Comparison of ENCODE assay signal across 8 cellular contexts in genomic region chr11:10934293-10934850, GRCh38.
DNase-seq lines count a peak whose midpoint lies in the region; ATAC-seq, FAIRE-seq and TF ChIP-seq lines count a peak whose summit lies in the region.

No MANE protein-coding gene starts in this region.

- WGBS in ectodermal cell, 2 experiments = 6 to 8% methylated on average over 8 to 9 of the region's 9 CpGs

- FAIRE-seq in H54 (lab: Jason Lieb, UNC) = no peak

- DNase-seq in GM23338 (ENCODE audit: low spot score) = no peak
- peak; percentile 42 for DNase-seq in osteoblast (ENCODE audit: insufficient read length, low spot score, missing footprints)
- DNase-seq in H54 (ENCODE audit: insufficient read length, low spot score) = no peak
- DNase-seq in superior temporal gyrus (ENCODE audit: extremely low spot score) = no peak
- no peak for DNase-seq in retina

- no peaks in the 10 kb centered on the region for H3K9me3 ChIP-seq in OCI-LY3 (ENCODE audit: insufficient read depth, low read length)
- no peaks in the 10 kb centered on the region for H3K9me3 ChIP-seq in ectodermal cell (ENCODE audit: control insufficient read depth, low read length)
- H3K9me3 ChIP-seq in osteoblast (ENCODE audit: low read depth, low read length) = no peaks in the 10 kb centered on the region

- H3K9ac ChIP-seq in OCI-LY3 (ENCODE audit: low read length) = peak overlapping the region; percentile 49

- H3K27ac ChIP-seq in GM23338 (ENCODE audit: low read depth) = no peak overlapping the region
- H3K27ac ChIP-seq in OCI-LY3 (ENCODE audit: low read length) = no peak overlapping the region
- H3K27ac ChIP-seq in ectodermal cell (ENCODE audit: insufficient read depth, low read depth, low read length, poor library complexity, severe bottlenecking) = no peak overlapping the region
- peak overlapping the region; percentile 51 for H3K27ac ChIP-seq in osteoblast (ENCODE audit: low read depth, low read length)

- H3K4me3 Mint-ChIP-seq in GM23338 = peak overlapping the region; percentile 81

- H3K4me3 ChIP-seq in GM23338 = peak overlapping the region; percentile 57
- peak overlapping the region; percentile 79 for H3K4me3 ChIP-seq in OCI-LY3 (ENCODE audit: low read length)
- H3K4me3 ChIP-seq in ectodermal cell (ENCODE audit: insufficient read depth, low read depth, low read length) = peak overlapping the region; percentile 47
- peak overlapping the region; percentile 79 for H3K4me3 ChIP-seq in osteoblast (ENCODE audit: insufficient read depth, low read length)

- no peaks in the 10 kb centered on the region for H3K36me3 ChIP-seq in GM23338 (ENCODE audit: insufficient read depth)
- H3K36me3 ChIP-seq in OCI-LY3 (replicated peaks; ENCODE audit: low read depth, low read length) = no peaks in the 10 kb centered on the region
- no peaks in the 10 kb centered on the region for H3K36me3 ChIP-seq in ectodermal cell (ENCODE audit: control insufficient read depth, insufficient read depth, low read length)
- H3K36me3 ChIP-seq in osteoblast (ENCODE audit: insufficient read depth, low read length) = no peaks in the 10 kb centered on the region

- 0 out of 2 replicates have a peak, but pooled peaks cover 5% of the 10 kb centered on the region for H3K9me2 ChIP-seq in GM23338 (ENCODE audit: insufficient read depth)

- H3K79me2 ChIP-seq in GM23338 (replicated peaks; ENCODE audit: insufficient read depth) (no peaks in the 10 kb centered on the region), OCI-LY3 (ENCODE audit: low read length) (no peaks in the 10 kb centered on the region), osteoblast (ENCODE audit: insufficient read depth, low read length) (no peaks in the 10 kb centered on the region)

- no peak for TF ChIP-seq POLR2A in H54 (IDR thresholded peaks at IDR 0.05; ENCODE audit: low read depth, low read length)

- H4K20me1 ChIP-seq in GM23338 (replicated peaks; ENCODE audit: insufficient read depth) = no peaks in the 10 kb centered on the region
- H4K20me1 ChIP-seq in OCI-LY3 (ENCODE audit: insufficient read depth, low read length) = no peaks in the 10 kb centered on the region
- H4K20me1 ChIP-seq in osteoblast (ENCODE audit: insufficient read depth, low read length) = no peaks in the 10 kb centered on the region

- H3K4me1 ChIP-seq in GM23338 (ENCODE audit: insufficient read depth) (peaks cover 9% of the 10 kb centered on the region), OCI-LY3 (ENCODE audit: low read length) (0 out of 2 replicates have a peak, but pooled peaks cover 10% of the 10 kb centered on the region), ectodermal cell (ENCODE audit: control insufficient read depth, insufficient read depth, low read length) (no peaks in the 10 kb centered on the region), osteoblast (ENCODE audit: insufficient read depth, low read length) (peaks cover 10% of the 10 kb centered on the region)

- H3K27ac Mint-ChIP-seq in GM23338 = no peak overlapping the region

- H3K27me3 Mint-ChIP-seq in GM23338 (ENCODE audit: insufficient read depth, low read depth, poor library complexity) = peaks cover 15% of the 10 kb centered on the region

- peaks cover 14% of the 10 kb centered on the region for H3K27me3 ChIP-seq in GM23338 (ENCODE audit: insufficient read depth)
- peaks cover 37% of the 10 kb centered on the region for H3K27me3 ChIP-seq in OCI-LY3 (ENCODE audit: low read depth, low read length)
- peaks cover 16% of the 10 kb centered on the region for H3K27me3 ChIP-seq in ectodermal cell (ENCODE audit: control insufficient read depth, insufficient read depth, low read length, poor library complexity, severe bottlenecking)
- no peaks in the 10 kb centered on the region for H3K27me3 ChIP-seq in osteoblast (ENCODE audit: insufficient read depth, low read length)

- H3K36me3 Mint-ChIP-seq in GM23338 (ENCODE audit: low read depth) = no peaks in the 10 kb centered on the region

- H2AFZ ChIP-seq in GM23338 (peak overlapping the region; percentile 48; the same call in 1 of the 2 replicates), OCI-LY3 (ENCODE audit: low read depth, low read length) (peak overlapping the region; percentile 85), osteoblast (ENCODE audit: low read length) (peak overlapping the region; percentile 99)

- TF ChIP-seq CTCF in GM23338 (conservative IDR thresholded peaks at IDR 0.05; ENCODE audit: low read depth in 2 of 2) (no peak), OCI-LY3 (IDR thresholded peaks at IDR 0.05; ENCODE audit: low read depth, low read length) (no peak), osteoblast (IDR thresholded peaks at IDR 0.05; ENCODE audit: extremely low read depth, low read depth, low read length) (no peak)

- ATAC-seq in GM23338 (peak; percentile 8), HG02884 (IDR thresholded peaks at IDR 0.05; ENCODE audit: unreplicated experiment) (no peak)

- peaks cover 4% of the 10 kb centered on the region; the same call in 1 of the 3 replicates for H3K9me3 Mint-ChIP-seq in GM23338

- no peaks in the 10 kb centered on the region for H3F3A ChIP-seq in GM23338 (replicated peaks; ENCODE audit: low read depth)

- H3K4me1 Mint-ChIP-seq in GM23338 = peaks cover 19% of the 10 kb centered on the region

- H3K4me2 ChIP-seq in GM23338 (peak overlapping the region; percentile 75), OCI-LY3 (ENCODE audit: low read length) (peak overlapping the region; percentile 99), osteoblast (ENCODE audit: insufficient read depth, low read length) (peak overlapping the region; percentile 100)

TF ChIP-seq in GM23338, 12 proteins besides CTCF, POLR2A, EP300 and RAD21 (continues in another document):
- TF ChIP-seq STAT1 (IDR thresholded peaks at IDR 0.05; ENCODE audit: unreplicated experiment) (no peak), ETS1 (IDR thresholded peaks at IDR 0.05) (no peak), POLR2AphosphoS5 (IDR thresholded peaks at IDR 0.05; ENCODE audit: low read depth) (no peak), EZH2 (IDR thresholded peaks at IDR 0.05; ENCODE audit: low read depth, unreplicated experiment) (no peak), ZNF114 (CRISPR knock-in tag; IDR thresholded peaks at IDR 0.05) (no peak), REST (IDR thresholded peaks at IDR 0.05; ENCODE audit: unreplicated experiment) (no peak), JUNB (IDR thresholded peaks at IDR 0.05; ENCODE audit: unreplicated experiment) (no peak), EZH2phosphoT487 (IDR thresholded peaks at IDR 0.05; ENCODE audit: unreplicated experiment) (no peak)

Comparison
In these comparisons a context has a peak if more than half of its experiments do, and no peak if none do; other contexts are left out.
1. H2AFZ ChIP-seq: peak in every context shown above with its lines; median percentile 99 in osteoblast; 85 in OCI-LY3; 48 in GM23338.